Comparison of ENCODE assay signal across 12 cellular contexts in genomic region chr6:37452522-37452921, GRCh38.
"Had no signal": no experiment of that assay in that cellular context is flagged by ENCODE, and none has a peak within 500 bp of the region (broad histone marks: within the 10 kb centered on the region; RNA-seq: fewer than 3 reads in every experiment).

No MANE protein-coding gene starts in this region.

- H3K27ac ChIP-seq: coronary artery, left ventricle myocardium inferior had no signal

- H3K27me3 Mint-ChIP-seq: type B pancreatic cell had no signal

- H3K4me3 ChIP-seq: coronary artery, left ventricle myocardium inferior had no signal

- H3K9me3 ChIP-seq: left ventricle myocardium inferior had no signal

- DNase-seq: activated CD4-positive, CD25-positive, alpha-beta regulatory T cell treated with anti-CD3 and anti-CD28 coated beads, Interleukin-2, amount 50 U/mL, for 72 hours; activated T-cell treated with anti-CD3 and anti-CD28 coated beads, Interleukin-2, amount 50 U/mL, for 1 hour; effector CD4-positive, alpha-beta T cell; left ventricle myocardium inferior; SIG-M5; small intestine had no signal

- FAIRE-seq: endothelial cell of umbilical vein, frontal cortex, keratinocyte, small intestine had no signal

- H3K27ac Mint-ChIP-seq: T-helper 2 cell treated with Interferon-gamma antibody and Interleukin-4, amounts not matched to agents 5 μg/mL and 100 μg/mL, for 36 hours had no signal

- H3K9me3 Mint-ChIP-seq: T-helper 2 cell treated with Interferon-gamma antibody and Interleukin-4, amounts not matched to agents 5 μg/mL and 100 μg/mL, for 36 hours had no signal

- H3K4me3 Mint-ChIP-seq: T-helper 2 cell treated with Interferon-gamma antibody and Interleukin-4, amounts not matched to agents 5 μg/mL and 100 μg/mL, for 36 hours; type B pancreatic cell had no signal
